ENCODE assay signal across 21 cellular contexts in genomic region chr20:53161073-53161472, GRCh38.
A peak's percentile ranks its signal among the peaks of the same experiment; 100 is the strongest.
DNase-seq lines count a peak whose midpoint lies in the region; TF ChIP-seq lines count a peak whose summit lies in the region.
"Had no signal": no experiment of that assay in that cellular context is flagged by ENCODE, and none has a peak within 500 bp of the region (broad histone marks: within the 10 kb centered on the region; RNA-seq: fewer than 3 reads in every experiment).

No MANE protein-coding gene starts in this region.

- no peak overlapping the region for H2BK5ac ChIP-seq in mesenchymal stem cell (ENCODE audit: low read depth, low read length, poor library complexity, severe bottlenecking)

- H3K27me3 Mint-ChIP-seq in MCF 10A (ENCODE audit: insufficient read depth, unreplicated experiment): no peaks in the 10 kb centered on the region

- H3K27me3 ChIP-seq in breast epithelium: no peaks in the 10 kb centered on the region
- no peaks in the 10 kb centered on the region for H3K27me3 ChIP-seq in mesenchymal stem cell (ENCODE audit: control insufficient read depth in 1 of 2, insufficient read depth in 1 of 2, low read length in 2 of 2)
- H3K27me3 ChIP-seq in suprapubic skin: no peaks in the 10 kb centered on the region
- H3K27me3 ChIP-seq: MG63 had no signal

- H2AFZ ChIP-seq in OCI-LY7 (ENCODE audit: low read length) (peak overlapping the region; percentile 19; the same call in 1 of the 2 replicates), mesenchymal stem cell (ENCODE audit: low read depth, low read length) (no peak overlapping the region)

- H3K4me1 Mint-ChIP-seq in MCF 10A (ENCODE audit: insufficient read depth, unreplicated experiment): peaks cover 17% of the 10 kb centered on the region

- H3K23ac ChIP-seq in mesenchymal stem cell (ENCODE audit: low read length in 2 of 2): no peak overlapping the region

- BruUV-seq in MCF 10A (replicated peaks; lab: Mats Ljungman, UMichigan): no TSS peak
- BruUV-seq in OCI-LY7 (replicated peaks; lab: Mats Ljungman, UMichigan): no TSS peak

- no peak overlapping the region for H2BK12ac ChIP-seq in mesenchymal stem cell (ENCODE audit: low read length in 2 of 2)

- DNase-seq in breast epithelium (ENCODE audit: low spot score in 2 of 2): no peak
- no peak for DNase-seq in MCF 10A (ENCODE audit: unreplicated experiment)
- no peak for DNase-seq in OCI-LY7 (ENCODE audit: low spot score)
- DNase-seq in mesenchymal stem cell: no peak
- no peak for DNase-seq in suprapubic skin (ENCODE audit: low spot score in 2 of 2)
- no peak for DNase-seq in T-helper 2 cell
- no peak for DNase-seq in NCI-H2081 treated with DMSO at 0.1 percent for 48 hours (lab: John Stamatoyannopoulos, UW)
- DNase-seq in anterior cingulate cortex (lab: John Stamatoyannopoulos, UW): no peak
- DNase-seq: DMS79, HFFc6, Karpas-422, MG63, NCI-H1048, NCI-H1436 treated with DMSO at 0.1 percent for 48 hours, NCI-H2029, NCI-H2171 treated with DMSO at 0.1 percent for 48 hours, NCI-H446, NCI-H69, Right ventricle myocardium superior had no signal

- H3K79me2 ChIP-seq in OCI-LY7 (ENCODE audit: insufficient read depth, low read depth, low read length): no peaks in the 10 kb centered on the region

- H3K9ac ChIP-seq in mesenchymal stem cell (ENCODE audit: low read length): peak overlapping the region; percentile 84

- H2AK5ac ChIP-seq in mesenchymal stem cell (ENCODE audit: low read length, severe bottlenecking): no peak overlapping the region

- no peaks in the 10 kb centered on the region for H3K79me1 ChIP-seq in mesenchymal stem cell (replicated peaks; ENCODE audit: low read length, poor library complexity, severe bottlenecking)

- WGBS in mesenchymal stem cell: 88% methylated on average over 2 of the region's 3 CpGs
- WGBS in suprapubic skin: 86% methylated on average over 3 of the region's 3 CpGs

- intact Hi-C loops in breast epithelium (cut with DNase I; ENCODE audit: low total_unique reads) (loop anchor here (10.0 kb wide), 1 partner anchor 754 kb away; no protein-coding TSS in a partner anchor), MCF 10A (cut with micrococcal nuclease) (no loop called here), OCI-LY7 (cut with micrococcal nuclease; ENCODE audit: unreplicated experiment) (no loop called here)

- no peak overlapping the region for H3K27ac Mint-ChIP-seq in MCF 10A (ENCODE audit: low read depth, unreplicated experiment)
- H3K27ac Mint-ChIP-seq: HFFc6 had no signal

- no peak for TF ChIP-seq EP300 in suprapubic skin (IDR thresholded peaks at IDR 0.05)

- H3K18ac ChIP-seq in mesenchymal stem cell (ENCODE audit: low read depth in 1 of 2, low read length in 2 of 2): no peak overlapping the region

- CTCF ChIA-PET in MCF 10A (lab: Yijun Ruan, JAX) (interaction anchor here (0.6 to 1.5 kb wide), 4 partner anchors 11 to 102 kb away, joined by 3 to 6 read pairs (median 4); no protein-coding TSS in a partner anchor), OCI-LY7 (lab: Charles Lee; ENCODE audit: unreplicated experiment) (no interaction called here)

- H2BK15ac ChIP-seq in mesenchymal stem cell (ENCODE audit: low read depth, poor library complexity, severe bottlenecking): no peak overlapping the region

- H2BK120ac ChIP-seq in mesenchymal stem cell (ENCODE audit: low read depth, low read length): no peak overlapping the region

- TF ChIP-seq POLR2A in breast epithelium (IDR thresholded peaks at IDR 0.05) (no peak), suprapubic skin (IDR thresholded peaks at IDR 0.05) (no peak)

- TF ChIP-seq CTCF in breast epithelium (IDR thresholded peaks at IDR 0.05) (no peak), MCF 10A (IDR thresholded peaks at IDR 0.05; ENCODE audit: unreplicated experiment) (no peak), OCI-LY7 (conservative IDR thresholded peaks at IDR 0.05; ENCODE audit: low read length) (no peak), suprapubic skin (IDR thresholded peaks at IDR 0.05) (no peak)

- H3K36me3 ChIP-seq in breast epithelium (no peaks in the 10 kb centered on the region), OCI-LY7 (ENCODE audit: insufficient read depth, low read length) (no peaks in the 10 kb centered on the region), mesenchymal stem cell (ENCODE audit: control insufficient read depth in 1 of 2, insufficient read depth in 2 of 2, low read depth in 1 of 2, low read length in 2 of 2) (no peaks in the 10 kb centered on the region), suprapubic skin (no peaks in the 10 kb centered on the region)
- H3K36me3 ChIP-seq: MG63 had no signal

- no peaks in the 10 kb centered on the region for H4K20me1 ChIP-seq in OCI-LY7 (ENCODE audit: insufficient read depth, low read length)

- H4K8ac ChIP-seq in mesenchymal stem cell (ENCODE audit: low read length): no peak overlapping the region

- H3K4me2 ChIP-seq in OCI-LY7 (ENCODE audit: low read length) (no peak overlapping the region), mesenchymal stem cell (ENCODE audit: low read length, poor library complexity, severe bottlenecking) (no peak overlapping the region)

- no peak overlapping the region for H3K14ac ChIP-seq in mesenchymal stem cell (ENCODE audit: low read length in 2 of 2)

- H3K4me3 ChIP-seq in breast epithelium (no peak overlapping the region), OCI-LY7 (ENCODE audit: low read depth, low read length, poor library complexity, severe bottlenecking) (no peak overlapping the region), mesenchymal stem cell (ENCODE audit: insufficient read depth in 1 of 2, low read depth in 1 of 2, low read length in 2 of 2) (no peak overlapping the region), suprapubic skin (no peak overlapping the region)
- H3K4me3 ChIP-seq: MG63, SK-N-MC had no signal

- H3K9me2 ChIP-seq in OCI-LY7 (ENCODE audit: insufficient read depth, low read length): no peaks in the 10 kb centered on the region

- POLR2A ChIA-PET in MCF 10A (lab: Yijun Ruan, JAX): no interaction called here
- POLR2A ChIA-PET in OCI-LY7 (lab: Charles Lee): interaction anchor here (0.6 to 1.2 kb wide), 5 partner anchors 8 to 34 kb away, joined by 3 to 7 read pairs (median 3); no protein-coding TSS in a partner anchor

- no peak overlapping the region for H4K91ac ChIP-seq in mesenchymal stem cell (ENCODE audit: low read length)

- no peaks in the 10 kb centered on the region for H3K9me3 Mint-ChIP-seq in MCF 10A (ENCODE audit: unreplicated experiment)

- H3K27ac ChIP-seq in breast epithelium: peak overlapping the region; percentile 81 to 85
- peak overlapping the region; percentile 4 for H3K27ac ChIP-seq in OCI-LY7 (ENCODE audit: low read depth, low read length, poor library complexity, severe bottlenecking)
- H3K27ac ChIP-seq in mesenchymal stem cell (ENCODE audit: low read length, poor library complexity, severe bottlenecking): no peak overlapping the region
- peak overlapping the region; percentile 57 for H3K27ac ChIP-seq in suprapubic skin
- H3K27ac ChIP-seq: C4-2B, SK-N-MC had no signal

- H3K4me1 ChIP-seq in breast epithelium (no peaks in the 10 kb centered on the region), OCI-LY7 (ENCODE audit: insufficient read depth, low read length, poor library complexity, severe bottlenecking) (peaks cover 40% of the 10 kb centered on the region), mesenchymal stem cell (ENCODE audit: control insufficient read depth, insufficient read depth, low read depth, low read length) (no peaks in the 10 kb centered on the region), suprapubic skin (peaks cover 20% of the 10 kb centered on the region)

- H3K9me3 ChIP-seq in breast epithelium (no peaks in the 10 kb centered on the region), OCI-LY7 (ENCODE audit: low read length) (no peaks in the 10 kb centered on the region; the same call in 1 of the 2 replicates), mesenchymal stem cell (ENCODE audit: control insufficient read depth, low read length) (no peaks in the 10 kb centered on the region), suprapubic skin (no peaks in the 10 kb centered on the region)
- H3K9me3 ChIP-seq: MG63 had no signal

- H3K4me3 Mint-ChIP-seq in MCF 10A (ENCODE audit: unreplicated experiment): no peak overlapping the region
- H3K4me3 Mint-ChIP-seq: HFFc6 had no signal

- H3K4ac ChIP-seq in mesenchymal stem cell (ENCODE audit: low read depth in 1 of 2, low read length in 2 of 2): no peak overlapping the region

- H3K36me3 Mint-ChIP-seq in MCF 10A (ENCODE audit: insufficient read depth, unreplicated experiment): no peaks in the 10 kb centered on the region
